In the genomic region with DNA sequence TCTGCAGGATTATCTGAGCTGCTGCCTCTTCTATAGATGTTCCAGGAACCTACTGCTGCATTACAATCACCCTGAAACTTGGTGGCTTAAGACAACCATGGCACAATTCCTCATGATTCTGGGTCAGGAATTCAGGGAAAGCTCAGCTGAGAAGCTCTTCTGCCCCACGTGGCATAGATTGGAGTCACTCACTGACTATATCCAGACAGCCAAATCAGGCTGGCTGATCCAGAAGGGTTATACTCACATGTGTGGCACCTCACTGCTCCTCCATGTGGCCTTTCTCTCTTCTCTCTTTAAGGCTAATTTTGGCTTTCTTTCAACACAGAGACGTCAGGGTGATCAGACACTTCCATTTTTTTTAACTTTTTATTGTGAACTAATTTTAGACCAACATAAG, we compare ENCODE assay signal across 25 cellular contexts.
DNase-seq lines count a peak whose midpoint lies in the region; ATAC-seq and TF ChIP-seq lines count a peak whose summit lies in the region.
"Had no signal": no experiment of that assay in that cellular context is flagged by ENCODE, and none has a peak within 500 bp of the region (broad histone marks: within the 10 kb centered on the region; RNA-seq: fewer than 3 reads in every experiment).

No MANE protein-coding gene starts in this region.

- H3K4me2 ChIP-seq in SK-N-SH (no peak overlapping the region), osteoblast (ENCODE audit: insufficient read depth, low read length) (no peak overlapping the region)
- H3K4me2 ChIP-seq: BLaER1 had no signal

- POLR2A ChIA-PET in SK-N-SH (lab: Yijun Ruan, JAX): no interaction called here

- 0 out of 3 replicates have a peak, but pooled peaks have one; percentile 32 for ATAC-seq in SK-N-SH treated with all-trans-retinoic acid at 6 μM for 48 hours
- no peak for ATAC-seq in GM21423 (IDR thresholded peaks at IDR 0.05; ENCODE audit: unreplicated experiment)
- ATAC-seq: Right ventricle myocardium inferior, T-cell had no signal

- TF ChIP-seq RAD21 in SK-N-SH (IDR thresholded peaks at IDR 0.05; ENCODE audit: low read length): no peak

- no peak for TF ChIP-seq EP300 in SK-N-SH (IDR thresholded peaks at IDR 0.05; ENCODE audit: borderline replicate concordance in 1 of 2, low read depth in 1 of 2, low read length in 1 of 2)

- H3F3A ChIP-seq in SK-N-SH (replicated peaks; ENCODE audit: insufficient read depth): peaks cover 4% of the 10 kb centered on the region

- TF ChIP-seq CTCF in SK-N-SH (IDR thresholded peaks at IDR 0.05) (no peak), osteoblast (IDR thresholded peaks at IDR 0.05; ENCODE audit: extremely low read depth, low read depth, low read length) (no peak)

- H3K9me3 ChIP-seq in SK-N-SH (no peaks in the 10 kb centered on the region), osteoblast (ENCODE audit: low read depth, low read length) (no peaks in the 10 kb centered on the region)
- H3K9me3 ChIP-seq: BLaER1, SJSA1 had no signal

- H4K20me1 ChIP-seq in SK-N-SH (ENCODE audit: insufficient read depth) (no peaks in the 10 kb centered on the region), osteoblast (ENCODE audit: insufficient read depth, low read length) (no peaks in the 10 kb centered on the region)
- H4K20me1 ChIP-seq: BLaER1 had no signal

- no peak for DNase-seq in SK-N-SH
- peak; percentile 11 for DNase-seq in H4 (ENCODE audit: low spot score)
- DNase-seq in SW480 (ENCODE audit: low spot score): peak; percentile 5
- no peak for DNase-seq in osteoblast (ENCODE audit: insufficient read length, low spot score, missing footprints)
- no peak for DNase-seq in T-helper 2 cell
- DNase-seq: CD4-positive, alpha-beta T cell; COR-L47; DND-41; H7; KBM-7; MM.1S; NCI-H1048; NCI-H1417 treated with DMSO at 0.1 percent for 48 hours; NCI-H187; NCI-H2227 treated with DMSO at 0.1 percent for 48 hours; NCI-H510A; NCI-H748 treated with DMSO at 0.1 percent for 48 hours; OCI-M1; T-cell had no signal

- H3K27ac ChIP-seq in SK-N-SH (ENCODE audit: low read depth in 2 of 2, low read length in 1 of 2) (no peak overlapping the region), osteoblast (ENCODE audit: low read depth, low read length) (no peak overlapping the region)
- H3K27ac ChIP-seq: BLaER1, HL-60, SJSA1 had no signal

- H3K9ac ChIP-seq in SK-N-SH: no peak overlapping the region
- H3K9ac ChIP-seq: BLaER1 had no signal

- H3K4me1 ChIP-seq in SK-N-SH (ENCODE audit: control insufficient read depth in 1 of 2, insufficient read depth in 2 of 2, low read depth in 1 of 2, low read length in 1 of 2) (no peaks in the 10 kb centered on the region), osteoblast (ENCODE audit: insufficient read depth, low read length) (peaks cover 4% of the 10 kb centered on the region)
- H3K4me1 ChIP-seq: BLaER1, SJSA1 had no signal

- CTCF ChIA-PET in SK-N-SH (lab: Yijun Ruan, JAX): interaction anchor here (0.9 to 1.7 kb wide), 3 partner anchors 20 to 413 kb away, joined by 3 to 9 read pairs (median 7); no protein-coding TSS in a partner anchor

- no peak overlapping the region for H3K4me3 ChIP-seq in SK-N-SH (ENCODE audit: low read depth in 2 of 2, low read length in 1 of 2)
- H3K4me3 ChIP-seq in osteoblast (ENCODE audit: insufficient read depth, low read length): no peak overlapping the region
- H3K4me3 ChIP-seq: BLaER1, SJSA1 had no signal

- H2AFZ ChIP-seq in SK-N-SH (ENCODE audit: low read depth) (no peak overlapping the region), osteoblast (ENCODE audit: low read length) (peak overlapping the region; percentile 60)

- no peaks in the 10 kb centered on the region for H3K36me3 ChIP-seq in SK-N-SH (replicated peaks in 1 of 2; ENCODE audit: control insufficient read depth in 1 of 2, insufficient read depth in 2 of 2, low read length in 1 of 2)
- no peaks in the 10 kb centered on the region for H3K36me3 ChIP-seq in osteoblast (ENCODE audit: insufficient read depth, low read length)
- H3K36me3 ChIP-seq: BLaER1, SJSA1 had no signal

- no peaks in the 10 kb centered on the region for H3K9me2 ChIP-seq in SK-N-SH

- WGBS in SK-N-SH (ENCODE audit: low lambda C conversion rate): 11% methylated on average over 2 of the region's 2 CpGs

- H3K79me2 ChIP-seq in SK-N-SH (ENCODE audit: insufficient read depth) (no peaks in the 10 kb centered on the region), osteoblast (ENCODE audit: insufficient read depth, low read length) (no peaks in the 10 kb centered on the region)

- H3K27me3 ChIP-seq in SK-N-SH (ENCODE audit: insufficient read depth) (no peaks in the 10 kb centered on the region), osteoblast (ENCODE audit: insufficient read depth, low read length) (no peaks in the 10 kb centered on the region)
- H3K27me3 ChIP-seq: BLaER1, SJSA1 had no signal

TF ChIP-seq in SK-N-SH treated with all-trans-retinoic acid at 6 μM for 48 hours, 23 proteins besides CTCF, POLR2A, EP300 and RAD21 (continues in another document):
- TF ChIP-seq ZFP3 (CRISPR knock-in tag; IDR thresholded peaks at IDR 0.05) (no peak), GLIS3 (CRISPR knock-in tag; IDR thresholded peaks at IDR 0.05) (no peak), TOX (CRISPR knock-in tag; IDR thresholded peaks at IDR 0.05; ENCODE audit: borderline replicate concordance) (no peak), ZFP30 (CRISPR knock-in tag; IDR thresholded peaks at IDR 0.05) (no peak)
- TF ChIP-seq, protein P1, sequence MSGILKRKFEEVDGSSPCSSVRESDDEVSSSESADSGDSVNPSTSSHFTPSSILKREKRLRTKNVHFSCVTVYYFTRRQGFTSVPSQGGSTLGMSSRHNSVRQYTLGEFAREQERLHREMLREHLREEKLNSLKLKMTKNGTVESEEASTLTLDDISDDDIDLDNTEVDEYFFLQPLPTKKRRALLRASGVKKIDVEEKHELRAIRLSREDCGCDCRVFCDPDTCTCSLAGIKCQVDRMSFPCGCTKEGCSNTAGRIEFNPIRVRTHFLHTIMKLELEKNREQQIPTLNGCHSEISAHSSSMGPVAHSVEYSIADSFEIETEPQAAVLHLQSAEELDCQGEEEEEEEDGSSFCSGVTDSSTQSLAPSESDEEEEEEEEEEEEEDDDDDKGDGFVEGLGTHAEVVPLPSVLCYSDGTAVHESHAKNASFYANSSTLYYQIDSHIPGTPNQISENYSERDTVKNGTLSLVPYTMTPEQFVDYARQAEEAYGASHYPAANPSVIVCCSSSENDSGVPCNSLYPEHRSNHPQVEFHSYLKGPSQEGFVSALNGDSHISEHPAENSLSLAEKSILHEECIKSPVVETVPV (CRISPR knock-in tag; IDR thresholded peaks at IDR 0.05): no peak
- TF ChIP-seq, protein P2, sequence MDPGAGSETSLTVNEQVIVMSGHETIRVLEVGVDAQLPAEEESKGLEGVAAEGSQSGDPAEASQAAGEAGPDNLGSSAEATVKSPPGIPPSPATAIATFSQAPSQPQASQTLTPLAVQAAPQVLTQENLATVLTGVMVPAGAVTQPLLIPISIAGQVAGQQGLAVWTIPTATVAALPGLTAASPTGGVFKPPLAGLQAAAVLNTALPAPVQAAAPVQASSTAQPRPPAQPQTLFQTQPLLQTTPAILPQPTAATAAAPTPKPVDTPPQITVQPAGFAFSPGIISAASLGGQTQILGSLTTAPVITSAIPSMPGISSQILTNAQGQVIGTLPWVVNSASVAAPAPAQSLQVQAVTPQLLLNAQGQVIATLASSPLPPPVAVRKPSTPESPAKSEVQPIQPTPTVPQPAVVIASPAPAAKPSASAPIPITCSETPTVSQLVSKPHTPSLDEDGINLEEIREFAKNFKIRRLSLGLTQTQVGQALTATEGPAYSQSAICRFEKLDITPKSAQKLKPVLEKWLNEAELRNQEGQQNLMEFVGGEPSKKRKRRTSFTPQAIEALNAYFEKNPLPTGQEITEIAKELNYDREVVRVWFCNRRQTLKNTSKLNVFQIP (CRISPR knock-in tag; IDR thresholded peaks at IDR 0.05; ENCODE audit: borderline replicate concordance, low read depth): no peak

TF ChIP-seq in SK-N-SH, 30 proteins besides CTCF, POLR2A, EP300 and RAD21 (continues in another document):
- TF ChIP-seq JUND (IDR thresholded peaks at IDR 0.05) (no peak), RFX5 (IDR thresholded peaks at IDR 0.05; ENCODE audit: low read length) (no peak), USF2 (IDR thresholded peaks at IDR 0.05; ENCODE audit: borderline replicate concordance, low read depth, low read length) (no peak), RXRA (IDR thresholded peaks at IDR 0.05; ENCODE audit: borderline replicate concordance, low read depth) (no peak), POLR2AphosphoS5 (IDR thresholded peaks at IDR 0.05; ENCODE audit: low read depth, low read length) (no peak), TAF1 (IDR thresholded peaks at IDR 0.05; ENCODE audit: borderline replicate concordance, low read depth, low read length) (no peak), TCF12 (IDR thresholded peaks at IDR 0.05) (no peak), RCOR1 (IDR thresholded peaks at IDR 0.05; ENCODE audit: low read length) (no peak), NRF1 (IDR thresholded peaks at IDR 0.05; ENCODE audit: low read depth, low read length) (no peak), FOSL2 (IDR thresholded peaks at IDR 0.05; ENCODE audit: borderline replicate concordance, low read depth) (no peak), ELF1 (IDR thresholded peaks at IDR 0.05) (no peak), MXI1 (IDR thresholded peaks at IDR 0.05; ENCODE audit: low read depth, low read length) (no peak), GATA2 (CRISPR knock-in tag; IDR thresholded peaks at IDR 0.05) (no peak)
- TF ChIP-seq, protein P3, sequence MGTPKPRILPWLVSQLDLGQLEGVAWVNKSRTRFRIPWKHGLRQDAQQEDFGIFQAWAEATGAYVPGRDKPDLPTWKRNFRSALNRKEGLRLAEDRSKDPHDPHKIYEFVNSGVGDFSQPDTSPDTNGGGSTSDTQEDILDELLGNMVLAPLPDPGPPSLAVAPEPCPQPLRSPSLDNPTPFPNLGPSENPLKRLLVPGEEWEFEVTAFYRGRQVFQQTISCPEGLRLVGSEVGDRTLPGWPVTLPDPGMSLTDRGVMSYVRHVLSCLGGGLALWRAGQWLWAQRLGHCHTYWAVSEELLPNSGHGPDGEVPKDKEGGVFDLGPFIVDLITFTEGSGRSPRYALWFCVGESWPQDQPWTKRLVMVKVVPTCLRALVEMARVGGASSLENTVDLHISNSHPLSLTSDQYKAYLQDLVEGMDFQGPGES (IDR thresholded peaks at IDR 0.05; ENCODE audit: low read depth, low read length): no peak

Comparison
In these comparisons a context has a peak if more than half of its experiments do, and no peak if none do; other contexts are left out.
1. DNase-seq: peak in H4 (single experiment) and SW480 (single experiment); none in SK-N-SH (single experiment), osteoblast (single experiment) and T-helper 2 cell (0 of 5).